1 cellular context compared by ENCODE assay signal in genomic region chr3:172391592-172392302, GRCh38.
A peak's percentile ranks its signal among the peaks of the same experiment; 100 is the strongest.
TF ChIP-seq lines count a peak whose summit lies in the region.

No MANE protein-coding gene starts in this region.

TF ChIP-seq in K562, 482 proteins besides CTCF, POLR2A, EP300 and RAD21 (continued from another document and continues in another):
- TF ChIP-seq ZNF696 (CRISPR knock-in tag; conservative IDR thresholded peaks at IDR 0.05) (no peak), ZHX1 (conservative IDR thresholded peaks at IDR 0.05; ENCODE audit: low read length) (no peak), RNF2 (IDR thresholded peaks at IDR 0.05) (no peak), STAT5A (IDR thresholded peaks at IDR 0.05; ENCODE audit: borderline replicate concordance, low read length) (peak; percentile 94), ZNF764 (CRISPR knock-in tag; IDR thresholded peaks at IDR 0.05; ENCODE audit: low read depth) (no peak), C11orf30 (IDR thresholded peaks at IDR 0.05; ENCODE audit: low read depth) (peak; percentile 62), ZNF507 (tag; conservative IDR thresholded peaks at IDR 0.05) (no peak), MGA (IDR thresholded peaks at IDR 0.05) (no peak), XRCC4 (IDR thresholded peaks at IDR 0.05; ENCODE audit: extremely low read depth, insufficient read depth, insufficient read length) (no peak), SFPQ (IDR thresholded peaks at IDR 0.05; ENCODE audit: low read depth, low read length) (no peak), ZNF395 (CRISPR knock-in tag; IDR thresholded peaks at IDR 0.05) (no peak), RERE (CRISPR knock-in tag; IDR thresholded peaks at IDR 0.05; ENCODE audit: borderline replicate concordance) (no peak), ZNF184 (CRISPR knock-in tag; IDR thresholded peaks at IDR 0.05) (no peak), ARID3A (IDR thresholded peaks at IDR 0.05; ENCODE audit: borderline replicate concordance, low read depth, low read length) (no peak; the same call in 1 of the 2 replicates), ZNF12 (CRISPR knock-in tag; IDR thresholded peaks at IDR 0.05) (no peak), STAT6 (CRISPR knock-in tag; IDR thresholded peaks at IDR 0.05) (no peak), KLF16 (IDR thresholded peaks at IDR 0.05) (0 out of 2 replicates have a peak, but pooled peaks have one; percentile 27), RFX5 (IDR thresholded peaks at IDR 0.05; ENCODE audit: low read depth, low read length) (no peak), L3MBTL2 (IDR thresholded peaks at IDR 0.05) (no peak), ARHGAP35 (IDR thresholded peaks at IDR 0.05; ENCODE audit: partially characterized antibody) (no peak)
